In genomic region chr3:197950661-197951029, GRCh38 we compare ENCODE assay signal across 7 cellular contexts. TPM values are rescaled to one million over a fixed set of nuclear protein-coding genes. Genes with fewer than 3 reads are reported as not detected.
DNase-seq lines count a peak whose midpoint lies in the region; ATAC-seq and TF ChIP-seq lines count a peak whose summit lies in the region.

No MANE protein-coding gene starts in this region.

- CTCF ChIA-PET in activated CD4-positive, alpha-beta memory T cell treated with anti-CD3 and anti-CD28 coated beads, Interleukin-2, amount 10 ng/mL, durations not matched to agents 7 days and 5 days (lab: Charles Lee) = interaction anchor here (0.9 to 1.4 kb wide), 2 partner anchors 9 to 130 kb away, joined by 3 read pairs; no protein-coding TSS in a partner anchor

- H3K27ac Mint-ChIP-seq in HFFc6 = peak overlapping the region; percentile 99
- peak overlapping the region; percentile 90 for H3K27ac Mint-ChIP-seq in activated CD4-positive, alpha-beta memory T cell treated with anti-CD3 and anti-CD28 coated beads, Interleukin-2, amount 10 ng/mL, durations not matched to agents 7 days and 5 days
- H3K27ac Mint-ChIP-seq in stimulated activated memory B cell treated with anti-CD40 and anti-IgM and Interleukin-4, amounts not matched to agents 10 μg/mL and 1 μg/mL and 100 μg/mL, for 72 hours = peak overlapping the region; percentile 99

- peaks cover 9% of the 10 kb centered on the region; the same call in 1 of the 2 replicates for H3K27me3 Mint-ChIP-seq in HFFc6 (ENCODE audit: insufficient read depth)
- no peaks in the 10 kb centered on the region for H3K27me3 Mint-ChIP-seq in activated CD4-positive, alpha-beta memory T cell treated with anti-CD3 and anti-CD28 coated beads, Interleukin-2, amount 10 ng/mL, durations not matched to agents 7 days and 5 days
- H3K27me3 Mint-ChIP-seq in stimulated activated memory B cell treated with anti-CD40 and anti-IgM and Interleukin-4, amounts not matched to agents 10 μg/mL and 1 μg/mL and 100 μg/mL, for 72 hours = no peaks in the 10 kb centered on the region

- H3K36me3 Mint-ChIP-seq in HFFc6 (ENCODE audit: low read depth) = peaks cover 46% of the 10 kb centered on the region
- H3K36me3 Mint-ChIP-seq in activated CD4-positive, alpha-beta memory T cell treated with anti-CD3 and anti-CD28 coated beads, Interleukin-2, amount 10 ng/mL, durations not matched to agents 7 days and 5 days (ENCODE audit: low read depth) = peaks cover 54% of the 10 kb centered on the region
- H3K36me3 Mint-ChIP-seq in stimulated activated memory B cell treated with anti-CD40 and anti-IgM and Interleukin-4, amounts not matched to agents 10 μg/mL and 1 μg/mL and 100 μg/mL, for 72 hours = peaks cover 50% of the 10 kb centered on the region

- peak overlapping the region; percentile 98 for H3K4me3 Mint-ChIP-seq in HFFc6
- H3K4me3 Mint-ChIP-seq in activated CD4-positive, alpha-beta memory T cell treated with anti-CD3 and anti-CD28 coated beads, Interleukin-2, amount 10 ng/mL, durations not matched to agents 7 days and 5 days = peak overlapping the region; percentile 96
- peak overlapping the region; percentile 100 for H3K4me3 Mint-ChIP-seq in stimulated activated memory B cell treated with anti-CD40 and anti-IgM and Interleukin-4, amounts not matched to agents 10 μg/mL and 1 μg/mL and 100 μg/mL, for 72 hours

- peaks cover 4% of the 10 kb centered on the region; the same call in 1 of the 2 replicates for H3K9me3 Mint-ChIP-seq in HFFc6
- no peaks in the 10 kb centered on the region for H3K9me3 Mint-ChIP-seq in activated CD4-positive, alpha-beta memory T cell treated with anti-CD3 and anti-CD28 coated beads, Interleukin-2, amount 10 ng/mL, durations not matched to agents 7 days and 5 days
- H3K9me3 Mint-ChIP-seq in stimulated activated memory B cell treated with anti-CD40 and anti-IgM and Interleukin-4, amounts not matched to agents 10 μg/mL and 1 μg/mL and 100 μg/mL, for 72 hours = no peaks in the 10 kb centered on the region

- DNase-seq in HFFc6 (no peak), MV-4-11 (lab: John Stamatoyannopoulos, UW) (no peak), AG08395 (ENCODE audit: low spot score) (no peak), NCI-H226 (no peak)
- no peak for DNase-seq in activated CD4-positive, alpha-beta memory T cell treated with anti-CD3 and anti-CD28 coated beads, Interleukin-2, amount 10 ng/mL, durations not matched to agents 7 days and 5 days

- no peak for ATAC-seq in stimulated activated memory B cell treated with anti-CD40 and anti-IgM and Interleukin-4, amounts not matched to agents 10 μg/mL and 1 μg/mL and 100 μg/mL, for 72 hours

- no peak for TF ChIP-seq CTCF in HFFc6 (IDR thresholded peaks at IDR 0.05)

- POLR2A ChIA-PET in activated CD4-positive, alpha-beta memory T cell treated with anti-CD3 and anti-CD28 coated beads, Interleukin-2, amount 10 ng/mL, durations not matched to agents 7 days and 5 days (lab: Charles Lee) = interaction anchor here (1.0 to 4.8 kb wide), 6 partner anchors 8 to 214 kb away, joined by 3 to 50 read pairs (median 6); partner anchors contain the start of genes LMLN, LRCH3 and RUBCN

- peak overlapping the region; percentile 100 for H3K4me3 ChIP-seq in iPS-11a (ENCODE audit: low read depth, low read length)

- H3K4me1 Mint-ChIP-seq in HFFc6 (ENCODE audit: low read depth) = peaks cover 42% of the 10 kb centered on the region
- peaks cover 44% of the 10 kb centered on the region for H3K4me1 Mint-ChIP-seq in activated CD4-positive, alpha-beta memory T cell treated with anti-CD3 and anti-CD28 coated beads, Interleukin-2, amount 10 ng/mL, durations not matched to agents 7 days and 5 days
- peaks cover 56% of the 10 kb centered on the region for H3K4me1 Mint-ChIP-seq in stimulated activated memory B cell treated with anti-CD40 and anti-IgM and Interleukin-4, amounts not matched to agents 10 μg/mL and 1 μg/mL and 100 μg/mL, for 72 hours

RNA-seq across cellular contexts. Expression of gene RPL35A, which starts 0.7 kb away (rescaled TPM):
- 1,000 to 10,000 TPM in 3 of 6 experiments, 100 to 1,000 TPM in 3; 832 to 1,041 (median 991) TPM for total RNA-seq in HFFc6 (2021; fragmentation: NEBNext Ultra II Directional; extraction: Animal tissue kit (Norgen Biotek cat#: 25700))
- total RNA-seq in activated CD4-positive, alpha-beta memory T cell treated with anti-CD3 and anti-CD28 coated beads, Interleukin-2, amount 10 ng/mL, durations not matched to agents 7 days and 5 days = 100 to 1,000 TPM; 931 to 944 TPM

RNA-seq across cellular contexts. Expression of gene LMLN, which starts 9.4 kb away (rescaled TPM):
- total RNA-seq in HFFc6 (2021; fragmentation: NEBNext Ultra II Directional; extraction: Animal tissue kit (Norgen Biotek cat#: 25700)) = 1 to 10 TPM; 4.8 to 8.1 (median 6.4) TPM
- 1 to 10 TPM; 2.3 to 3.0 TPM for total RNA-seq in activated CD4-positive, alpha-beta memory T cell treated with anti-CD3 and anti-CD28 coated beads, Interleukin-2, amount 10 ng/mL, durations not matched to agents 7 days and 5 days
